ENCODE assay signal across 8 cellular contexts in genomic region chr20:2470432-2471193, GRCh38. TPM values are rescaled to one million over a fixed set of nuclear protein-coding genes. Genes with fewer than 3 reads are reported as not detected.
DNase-seq lines count a peak whose midpoint lies in the region; ATAC-seq and TF ChIP-seq lines count a peak whose summit lies in the region.

Gene SNRPB, minus strand, starts transcription at chr20:2470789. Its CDS starts 99 bp downstream, at chr20:2470690.

- intact Hi-C loops in Right ventricle myocardium inferior (cut with DNase I) = loop anchor here (1.0 to 10.0 kb wide), 4 partner anchors 38 to 366 kb away; partner anchors contain the start of genes NOP56, STK35 and ZNF343
- intact Hi-C loops in ovary (cut with DNase I) = no loop called here
- intact Hi-C loops in thyroid gland (cut with DNase I) = loop anchor here (5.0 kb wide), 1 partner anchor 37 kb away; the partner anchor contains the start of gene ZNF343

- H3K27me3 ChIP-seq in SU-DHL-6 (ENCODE audit: low read length) (no peaks in the 10 kb centered on the region), ovary (no peaks in the 10 kb centered on the region), thyroid gland (no peaks in the 10 kb centered on the region)

- peaks cover 37% of the 10 kb centered on the region for H4K20me1 ChIP-seq in SU-DHL-6 (ENCODE audit: low read depth, low read length)

- peak within 1 kb of the TSS; percentile 85 for H3K4me3 ChIP-seq in SU-DHL-6 (ENCODE audit: insufficient read depth, low read length, poor library complexity, severe bottlenecking)
- peak within 1 kb of the TSS; percentile 72 for H3K4me3 ChIP-seq in ovary
- H3K4me3 ChIP-seq in thyroid gland (replicated peaks in 1 of 3) = peak within 1 kb of the TSS; percentile 22 to 84 (median 69)

- peak; percentile 87 for TF ChIP-seq POLR2A in GM10847 (IDR thresholded peaks at IDR 0.05; ENCODE audit: extremely low read depth, insufficient read length)
- TF ChIP-seq POLR2A in ovary (IDR thresholded peaks at IDR 0.05) = peak; percentile 93
- peak; percentile 20 to 97 for TF ChIP-seq POLR2A in thyroid gland (IDR thresholded peaks at IDR 0.05)

- no peaks in the 10 kb centered on the region for H3K9me3 Mint-ChIP-seq in activated naive CD8-positive, alpha-beta T cell treated with anti-CD3 and anti-CD28 coated beads, Interleukin-2, amount 10 ng/mL, durations not matched to agents 7 days and 5 days

- H3K4me3 Mint-ChIP-seq in activated naive CD8-positive, alpha-beta T cell treated with anti-CD3 and anti-CD28 coated beads, Interleukin-2, amount 10 ng/mL, durations not matched to agents 7 days and 5 days = peak within 1 kb of the TSS; percentile 96

- H3K27ac ChIP-seq in SU-DHL-6 (ENCODE audit: low read depth, low read length) = peak within 1 kb of the TSS; percentile 91
- peak within 1 kb of the TSS; percentile 83 to 97 for H3K27ac ChIP-seq in ovary
- peak within 1 kb of the TSS; percentile 91 to 98 (median 95) for H3K27ac ChIP-seq in thyroid gland

- H3K79me2 ChIP-seq in SU-DHL-6 (ENCODE audit: insufficient read depth, low read length) = peaks cover 49% of the 10 kb centered on the region

- peaks cover 40% of the 10 kb centered on the region for H3K4me1 Mint-ChIP-seq in activated naive CD8-positive, alpha-beta T cell treated with anti-CD3 and anti-CD28 coated beads, Interleukin-2, amount 10 ng/mL, durations not matched to agents 7 days and 5 days

- peaks cover 29% of the 10 kb centered on the region for H3K36me3 Mint-ChIP-seq in activated naive CD8-positive, alpha-beta T cell treated with anti-CD3 and anti-CD28 coated beads, Interleukin-2, amount 10 ng/mL, durations not matched to agents 7 days and 5 days

- POLR2A ChIA-PET in activated naive CD8-positive, alpha-beta T cell treated with anti-CD3 and anti-CD28 coated beads, Interleukin-2, amount 10 ng/mL, durations not matched to agents 7 days and 5 days (lab: Charles Lee) = interaction anchor here (0.5 to 3.6 kb wide), 15 partner anchors 9 to 1339 kb away, joined by 3 to 32 read pairs (median 5); partner anchors contain the start of genes IDH3B, NOP56 and ZNF343

- TF ChIP-seq EP300 in ovary (IDR thresholded peaks at IDR 0.05) = no peak

- H3K9ac ChIP-seq in SU-DHL-6 (ENCODE audit: low read length) = peak within 1 kb of the TSS; percentile 91

- peaks cover 7% of the 10 kb centered on the region for H3K4me1 ChIP-seq in ovary (ENCODE audit: insufficient read depth)
- H3K4me1 ChIP-seq in thyroid gland = peaks cover 8 to 15% of the 10 kb centered on the region in 2 donors

- no peaks in the 10 kb centered on the region for H3K9me3 ChIP-seq in SU-DHL-6 (ENCODE audit: insufficient read depth, low read length)
- no peaks in the 10 kb centered on the region for H3K9me3 ChIP-seq in ovary
- H3K9me3 ChIP-seq in thyroid gland = no peaks in the 10 kb centered on the region

- TF ChIP-seq CTCF in SU-DHL-6 (IDR thresholded peaks at IDR 0.05; ENCODE audit: insufficient read depth, low read length, poor library complexity, severe bottlenecking) (no peak), ovary (IDR thresholded peaks at IDR 0.05) (no peak), thyroid gland (IDR thresholded peaks at IDR 0.05) (no peak)

- peaks cover 22% of the 10 kb centered on the region for H3F3A ChIP-seq in SU-DHL-6 (ENCODE audit: insufficient read depth)

- DNase-seq in NCI-H128 (lab: John Stamatoyannopoulos, UW; ENCODE audit: unreplicated experiment) (peak; percentile 97), Right ventricle myocardium inferior (ENCODE audit: missing footprints) (peak; percentile 97), ovary (peak; percentile 96 to 97 (median 96)), thyroid gland (peak; percentile 96 to 97)
- DNase-seq in activated naive CD8-positive, alpha-beta T cell treated with anti-CD3 and anti-CD28 coated beads, Interleukin-2, amount 10 ng/mL, durations not matched to agents 7 days and 5 days = peak; percentile 95

- H3K4me2 ChIP-seq in SU-DHL-6 (ENCODE audit: low read depth, low read length, poor library complexity, severe bottlenecking) = peak within 1 kb of the TSS; percentile 93

- peak within 1 kb of the TSS; percentile 42 for H2AFZ ChIP-seq in SU-DHL-6 (ENCODE audit: low read depth, low read length, severe bottlenecking)

- H3K27ac Mint-ChIP-seq in activated naive CD8-positive, alpha-beta T cell treated with anti-CD3 and anti-CD28 coated beads, Interleukin-2, amount 10 ng/mL, durations not matched to agents 7 days and 5 days = peak within 1 kb of the TSS; percentile 98

- ATAC-seq in HG02678 (IDR thresholded peaks at IDR 0.05; ENCODE audit: unreplicated experiment) (peak; percentile 96), Right ventricle myocardium inferior (peak; percentile 100)
- peak; percentile 95 for ATAC-seq in activated naive CD8-positive, alpha-beta T cell treated with anti-CD3 and anti-CD28 coated beads, Interleukin-2, amount 10 ng/mL, durations not matched to agents 7 days and 5 days (ENCODE audit: low read depth)

- no peaks in the 10 kb centered on the region for H3K27me3 Mint-ChIP-seq in activated naive CD8-positive, alpha-beta T cell treated with anti-CD3 and anti-CD28 coated beads, Interleukin-2, amount 10 ng/mL, durations not matched to agents 7 days and 5 days

- H3K36me3 ChIP-seq in SU-DHL-6 (ENCODE audit: low read length) (peaks cover 38% of the 10 kb centered on the region), ovary (no peaks in the 10 kb centered on the region), thyroid gland (peaks cover 12 to 18% of the 10 kb centered on the region in 2 donors)

- 0 to 1% (median 1%) methylated on average over 51 to 52 of the region's 52 CpGs for WGBS in ovary, 3 donors
- 1% methylated on average over 44 to 52 of the region's 52 CpGs for WGBS in thyroid gland, 2 donors

- no peaks in the 10 kb centered on the region for H3K9me2 ChIP-seq in SU-DHL-6 (replicated peaks; ENCODE audit: insufficient read depth, low read length)

RNA-seq across cellular contexts. Expression of gene SNRPB, which starts in this region (rescaled TPM):
- total RNA-seq in activated naive CD8-positive, alpha-beta T cell treated with anti-CD3 and anti-CD28 coated beads, Interleukin-2, amount 10 ng/mL, durations not matched to agents 7 days and 5 days = 100 to 1,000 TPM; 232 to 235 TPM
- total RNA-seq in Right ventricle myocardium inferior (55.7 TPM), ovary (100 to 1,000 TPM in 6 of 7 donors, 10 to 100 TPM in 1; 98.4 to 149 (median 117) TPM), thyroid gland (100 to 1,000 TPM; 119 to 176 (median 133) TPM)
- 100 to 1,000 TPM in 1 of 2 donors, 10 to 100 TPM in 1; 41.6 to 170 TPM for polyA plus RNA-seq in ovary

Comparison
In these comparisons a context has a peak if more than half of its experiments do, and no peak if none do; other contexts are left out.
1. Peak in every context shown above with its lines: DNase-seq, ATAC-seq, H3K4me3 ChIP-seq and H3K27ac ChIP-seq.
2. intact Hi-C loops: an anchor here in Right ventricle myocardium inferior (1.0 to 10.0 kb wide) and thyroid gland (5.0 kb wide); none called in ovary.